ENCODE assay signal across 9 cellular contexts in the genomic region with DNA sequence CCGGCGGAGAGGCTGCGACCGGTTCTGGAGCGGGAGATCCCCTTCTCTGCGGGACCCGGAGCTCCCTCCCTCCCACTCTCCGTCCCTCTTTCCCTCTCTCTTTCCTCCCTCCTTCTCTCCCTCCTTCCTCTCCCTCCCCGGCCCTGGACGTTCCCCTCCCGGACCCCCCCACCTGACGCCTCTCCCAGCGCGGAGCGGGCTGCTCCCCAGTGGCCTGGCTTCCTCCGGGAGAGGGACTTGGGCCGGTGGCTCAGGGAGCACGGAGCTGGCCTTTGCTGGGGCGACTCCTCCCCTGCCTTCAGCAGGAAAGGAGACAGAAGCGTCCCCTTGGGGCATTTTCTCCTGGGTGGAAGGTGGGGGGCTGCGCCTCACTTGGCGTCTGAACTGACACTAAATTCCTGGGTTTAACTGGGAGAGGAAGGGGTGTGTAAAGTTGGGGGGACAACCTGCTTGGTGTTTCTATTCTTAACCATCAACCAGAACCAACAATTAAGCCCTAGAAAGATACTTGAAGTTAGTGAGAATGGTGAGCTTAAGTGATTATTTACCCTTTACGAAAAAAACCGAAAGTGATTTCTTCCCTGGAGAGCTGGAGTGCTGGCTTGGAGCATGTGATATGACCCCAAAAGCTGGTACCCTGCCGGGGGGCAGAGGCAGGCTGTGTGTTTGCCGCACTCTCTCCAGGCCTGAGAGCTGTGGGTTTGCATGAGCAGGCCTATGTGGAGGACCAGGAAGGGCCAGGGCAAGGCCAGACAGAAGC. TPM values are rescaled to one million over a fixed set of nuclear protein-coding genes. Genes with fewer than 3 reads are reported as not detected.
DNase-seq lines count a peak whose midpoint lies in the region; ATAC-seq and TF ChIP-seq lines count a peak whose summit lies in the region.
"Had no signal": no experiment of that assay in that cellular context is flagged by ENCODE, and none has a peak within 500 bp of the region (broad histone marks: within the 10 kb centered on the region; RNA-seq: fewer than 3 reads in every experiment).

No MANE protein-coding gene starts in this region.

- peaks cover 4% of the 10 kb centered on the region for H3K36me3 Mint-ChIP-seq in GM23338 (ENCODE audit: low read depth)

- H3F3A ChIP-seq in GM23338 (replicated peaks; ENCODE audit: low read depth), result peaks cover 5% of the 10 kb centered on the region

- H3K27ac Mint-ChIP-seq in GM23338, result no peak overlapping the region

- H3K27me3 Mint-ChIP-seq in GM23338 (ENCODE audit: insufficient read depth, low read depth, poor library complexity), result peaks cover 14% of the 10 kb centered on the region

- peaks cover 3% of the 10 kb centered on the region; the same call in 1 of the 2 replicates for H4K20me1 ChIP-seq in GM23338 (replicated peaks; ENCODE audit: insufficient read depth)

- peak overlapping the region; percentile 82 for H3K4me3 ChIP-seq in GM23338
- peak overlapping the region; percentile 53 for H3K4me3 ChIP-seq in SJSA1
- H3K4me3 ChIP-seq in skeletal muscle cell (ENCODE audit: low read depth, low read length), result peak overlapping the region; percentile 43

- ATAC-seq in GM23338 (peak; percentile 42), HG02981 (IDR thresholded peaks at IDR 0.05; ENCODE audit: unreplicated experiment) (no peak), GM21825 (IDR thresholded peaks at IDR 0.05; ENCODE audit: unreplicated experiment) (no peak)

- peak overlapping the region; percentile 74 for H3K4me3 Mint-ChIP-seq in GM23338

- H2AFZ ChIP-seq in GM23338, result peak overlapping the region; percentile 93

- H3K27ac ChIP-seq in GM23338 (ENCODE audit: low read depth) (no peak overlapping the region), SJSA1 (no peak overlapping the region)
- H3K27ac ChIP-seq: KMS-11 had no signal

- peak overlapping the region; percentile 95 for H3K4me2 ChIP-seq in GM23338
- H3K4me2 ChIP-seq: KMS-11 had no signal

- H3K9me3 ChIP-seq in SJSA1 (replicated peaks), result no peaks in the 10 kb centered on the region; the same call in 1 of the 2 replicates

- H3K27me3 ChIP-seq in GM23338 (ENCODE audit: insufficient read depth) (no peaks in the 10 kb centered on the region), SJSA1 (replicated peaks) (no peaks in the 10 kb centered on the region)

- H3K4me1 ChIP-seq in GM23338 (ENCODE audit: insufficient read depth), result peaks cover 6% of the 10 kb centered on the region
- H3K4me1 ChIP-seq in SJSA1 (replicated peaks), result peaks cover 16% of the 10 kb centered on the region

- no peaks in the 10 kb centered on the region for H3K9me3 Mint-ChIP-seq in GM23338

- no peak for TF ChIP-seq CTCF in GM23338 (conservative IDR thresholded peaks at IDR 0.05; ENCODE audit: low read depth in 2 of 2)

- H3K9me2 ChIP-seq in GM23338 (ENCODE audit: insufficient read depth), result no peaks in the 10 kb centered on the region

- H3K36me3 ChIP-seq in GM23338 (ENCODE audit: insufficient read depth) (no peaks in the 10 kb centered on the region), SJSA1 (no peaks in the 10 kb centered on the region)

- H3K4me1 Mint-ChIP-seq in GM23338, result peaks cover 15% of the 10 kb centered on the region

- DNase-seq in GM23338 (ENCODE audit: low spot score) (peak; percentile 64), SJSA1 (ENCODE audit: low read depth in 1 of 2, low spot score in 2 of 2) (no peak), globus pallidus (ENCODE audit: low spot score) (peak; percentile 3), skeletal muscle cell (ENCODE audit: low read depth) (no peak), NCI-H510A (lab: John Stamatoyannopoulos, UW) (no peak), NCI-H2171 (lab: John Stamatoyannopoulos, UW) (no peak)

- no peaks in the 10 kb centered on the region for H3K79me2 ChIP-seq in GM23338 (replicated peaks; ENCODE audit: insufficient read depth)

TF ChIP-seq in GM23338, 12 proteins besides CTCF, POLR2A, EP300 and RAD21:
- no peak for TF ChIP-seq STAT1 (IDR thresholded peaks at IDR 0.05; ENCODE audit: unreplicated experiment)
- TF ChIP-seq, protein P1, sequence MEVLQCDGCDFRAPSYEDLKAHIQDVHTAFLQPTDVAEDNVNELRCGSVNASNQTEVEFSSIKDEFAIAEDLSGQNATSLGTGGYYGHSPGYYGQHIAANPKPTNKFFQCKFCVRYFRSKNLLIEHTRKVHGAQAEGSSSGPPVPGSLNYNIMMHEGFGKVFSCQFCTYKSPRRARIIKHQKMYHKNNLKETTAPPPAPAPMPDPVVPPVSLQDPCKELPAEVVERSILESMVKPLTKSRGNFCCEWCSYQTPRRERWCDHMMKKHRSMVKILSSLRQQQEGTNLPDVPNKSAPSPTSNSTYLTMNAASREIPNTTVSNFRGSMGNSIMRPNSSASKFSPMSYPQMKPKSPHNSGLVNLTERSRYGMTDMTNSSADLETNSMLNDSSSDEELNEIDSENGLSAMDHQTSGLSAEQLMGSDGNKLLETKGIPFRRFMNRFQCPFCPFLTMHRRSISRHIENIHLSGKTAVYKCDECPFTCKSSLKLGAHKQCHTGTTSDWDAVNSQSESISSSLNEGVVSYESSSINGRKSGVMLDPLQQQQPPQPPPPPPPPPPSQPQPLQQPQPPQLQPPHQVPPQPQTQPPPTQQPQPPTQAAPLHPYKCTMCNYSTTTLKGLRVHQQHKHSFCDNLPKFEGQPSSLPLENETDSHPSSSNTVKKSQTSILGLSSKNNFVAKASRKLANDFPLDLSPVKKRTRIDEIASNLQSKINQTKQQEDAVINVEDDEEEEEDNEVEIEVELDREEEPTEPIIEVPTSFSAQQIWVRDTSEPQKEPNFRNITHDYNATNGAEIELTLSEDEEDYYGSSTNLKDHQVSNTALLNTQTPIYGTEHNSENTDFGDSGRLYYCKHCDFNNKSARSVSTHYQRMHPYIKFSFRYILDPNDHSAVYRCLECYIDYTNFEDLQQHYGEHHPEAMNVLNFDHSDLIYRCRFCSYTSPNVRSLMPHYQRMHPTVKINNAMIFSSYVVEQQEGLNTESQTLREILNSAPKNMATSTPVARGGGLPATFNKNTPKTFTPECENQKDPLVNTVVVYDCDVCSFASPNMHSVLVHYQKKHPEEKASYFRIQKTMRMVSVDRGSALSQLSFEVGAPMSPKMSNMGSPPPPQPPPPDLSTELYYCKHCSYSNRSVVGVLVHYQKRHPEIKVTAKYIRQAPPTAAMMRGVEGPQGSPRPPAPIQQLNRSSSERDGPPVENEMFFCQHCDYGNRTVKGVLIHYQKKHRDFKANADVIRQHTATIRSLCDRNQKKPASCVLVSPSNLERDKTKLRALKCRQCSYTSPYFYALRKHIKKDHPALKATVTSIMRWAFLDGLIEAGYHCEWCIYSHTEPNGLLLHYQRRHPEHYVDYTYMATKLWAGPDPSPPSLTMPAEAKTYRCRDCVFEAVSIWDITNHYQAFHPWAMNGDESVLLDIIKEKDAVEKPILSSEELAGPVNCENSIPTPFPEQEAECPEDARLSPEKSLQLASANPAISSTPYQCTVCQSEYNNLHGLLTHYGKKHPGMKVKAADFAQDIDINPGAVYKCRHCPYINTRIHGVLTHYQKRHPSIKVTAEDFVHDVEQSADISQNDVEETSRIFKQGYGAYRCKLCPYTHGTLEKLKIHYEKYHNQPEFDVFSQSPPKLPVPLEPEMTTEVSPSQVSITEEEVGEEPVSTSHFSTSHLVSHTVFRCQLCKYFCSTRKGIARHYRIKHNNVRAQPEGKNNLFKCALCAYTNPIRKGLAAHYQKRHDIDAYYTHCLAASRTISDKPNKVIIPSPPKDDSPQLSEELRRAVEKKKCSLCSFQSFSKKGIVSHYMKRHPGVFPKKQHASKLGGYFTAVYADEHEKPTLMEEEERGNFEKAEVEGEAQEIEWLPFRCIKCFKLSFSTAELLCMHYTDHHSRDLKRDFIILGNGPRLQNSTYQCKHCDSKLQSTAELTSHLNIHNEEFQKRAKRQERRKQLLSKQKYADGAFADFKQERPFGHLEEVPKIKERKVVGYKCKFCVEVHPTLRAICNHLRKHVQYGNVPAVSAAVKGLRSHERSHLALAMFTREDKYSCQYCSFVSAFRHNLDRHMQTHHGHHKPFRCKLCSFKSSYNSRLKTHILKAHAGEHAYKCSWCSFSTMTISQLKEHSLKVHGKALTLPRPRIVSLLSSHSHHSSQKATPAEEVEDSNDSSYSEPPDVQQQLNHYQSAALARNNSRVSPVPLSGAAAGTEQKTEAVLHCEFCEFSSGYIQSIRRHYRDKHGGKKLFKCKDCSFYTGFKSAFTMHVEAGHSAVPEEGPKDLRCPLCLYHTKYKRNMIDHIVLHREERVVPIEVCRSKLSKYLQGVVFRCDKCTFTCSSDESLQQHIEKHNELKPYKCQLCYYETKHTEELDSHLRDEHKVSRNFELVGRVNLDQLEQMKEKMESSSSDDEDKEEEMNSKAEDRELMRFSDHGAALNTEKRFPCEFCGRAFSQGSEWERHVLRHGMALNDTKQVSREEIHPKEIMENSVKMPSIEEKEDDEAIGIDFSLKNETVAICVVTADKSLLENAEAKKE (CRISPR knock-in tag; IDR thresholded peaks at IDR 0.05), result no peak
- no peak for TF ChIP-seq EZH2phosphoT487 (IDR thresholded peaks at IDR 0.05; ENCODE audit: unreplicated experiment)

RNA-seq across cellular contexts. Expression of gene SPIRE2, which starts 0.8 kb away (rescaled TPM):
- 10.1 and 15.2 TPM in 2 replicates for total RNA-seq in GM23338 (2014; rRNA removed; shearing (Covaris generic))
- 5.0 and 6.5 TPM in 2 replicates for polyA plus RNA-seq in GM23338 (2016; fragmentation: Nextera tagmentation; extraction: Ambion mirVana)
- 2.3 and 2.7 TPM in 2 replicates for total RNA-seq in SJSA1 (2014; rRNA removed; shearing (Covaris generic))

RNA-seq across cellular contexts. Expression of gene FANCA, which starts 12.6 kb away (rescaled TPM):
- total RNA-seq in GM23338 (2014; rRNA removed; shearing (Covaris generic)), result 75.9 and 89.9 TPM in 2 replicates
- polyA plus RNA-seq in GM23338 (2016; fragmentation: Nextera tagmentation; extraction: Ambion mirVana), result 36.4 and 42.3 TPM in 2 replicates
- total RNA-seq in SJSA1 (2014; rRNA removed; shearing (Covaris generic)), result 16.0 and 27.8 TPM in 2 replicates

RNA-seq across cellular contexts. Expression of gene TCF25, which starts 44.3 kb away (rescaled TPM):
- total RNA-seq in GM23338 (2014; rRNA removed; shearing (Covaris generic)), result 95.4 and 96.4 TPM in 2 replicates
- polyA plus RNA-seq in GM23338 (2016; fragmentation: Nextera tagmentation; extraction: Ambion mirVana), result 143 and 149 TPM in 2 replicates
- total RNA-seq in SJSA1 (2014; rRNA removed; shearing (Covaris generic)), result 122 and 128 TPM in 2 replicates

Comparison
In these comparisons a context has a peak if more than half of its experiments do, and no peak if none do; other contexts are left out.
1. DNase-seq: peak in GM23338 (single experiment) and globus pallidus (single experiment); none in SJSA1 (0 of 2), skeletal muscle cell (single experiment), NCI-H510A (single experiment) and NCI-H2171 (single experiment).
2. Peak in every context shown above with its lines, with median percentiles within 50 percentile points of each other: H3K4me3 ChIP-seq.